In genomic region chr1:2136836-2137235, GRCh38 we compare ENCODE assay signal across 1 cellular context.
TF ChIP-seq lines count a peak whose summit lies in the region.

No MANE protein-coding gene starts in this region.

TF ChIP-seq in WTC11, 78 proteins besides CTCF, POLR2A, EP300 and RAD21 (continued from another document):
- TF ChIP-seq, protein P1, sequence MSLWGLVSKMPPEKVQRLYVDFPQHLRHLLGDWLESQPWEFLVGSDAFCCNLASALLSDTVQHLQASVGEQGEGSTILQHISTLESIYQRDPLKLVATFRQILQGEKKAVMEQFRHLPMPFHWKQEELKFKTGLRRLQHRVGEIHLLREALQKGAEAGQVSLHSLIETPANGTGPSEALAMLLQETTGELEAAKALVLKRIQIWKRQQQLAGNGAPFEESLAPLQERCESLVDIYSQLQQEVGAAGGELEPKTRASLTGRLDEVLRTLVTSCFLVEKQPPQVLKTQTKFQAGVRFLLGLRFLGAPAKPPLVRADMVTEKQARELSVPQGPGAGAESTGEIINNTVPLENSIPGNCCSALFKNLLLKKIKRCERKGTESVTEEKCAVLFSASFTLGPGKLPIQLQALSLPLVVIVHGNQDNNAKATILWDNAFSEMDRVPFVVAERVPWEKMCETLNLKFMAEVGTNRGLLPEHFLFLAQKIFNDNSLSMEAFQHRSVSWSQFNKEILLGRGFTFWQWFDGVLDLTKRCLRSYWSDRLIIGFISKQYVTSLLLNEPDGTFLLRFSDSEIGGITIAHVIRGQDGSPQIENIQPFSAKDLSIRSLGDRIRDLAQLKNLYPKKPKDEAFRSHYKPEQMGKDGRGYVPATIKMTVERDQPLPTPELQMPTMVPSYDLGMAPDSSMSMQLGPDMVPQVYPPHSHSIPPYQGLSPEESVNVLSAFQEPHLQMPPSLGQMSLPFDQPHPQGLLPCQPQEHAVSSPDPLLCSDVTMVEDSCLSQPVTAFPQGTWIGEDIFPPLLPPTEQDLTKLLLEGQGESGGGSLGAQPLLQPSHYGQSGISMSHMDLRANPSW (CRISPR knock-in tag; conservative IDR thresholded peaks at IDR 0.05; ENCODE audit: low read depth), result no peak
- TF ChIP-seq MXD4 (CRISPR knock-in tag; IDR thresholded peaks at IDR 0.05; ENCODE audit: borderline replicate concordance) (no peak), ZMAT4 (CRISPR knock-in tag; IDR thresholded peaks at IDR 0.05) (no peak), OVOL2 (CRISPR knock-in tag; IDR thresholded peaks at IDR 0.05; ENCODE audit: borderline replicate concordance) (no peak), ZSCAN18 (CRISPR knock-in tag; IDR thresholded peaks at IDR 0.05) (no peak), NFATC4 (CRISPR knock-in tag; IDR thresholded peaks at IDR 0.05) (no peak), NFE2L1 (CRISPR knock-in tag; IDR thresholded peaks at IDR 0.05) (no peak), MYBL2 (CRISPR knock-in tag; IDR thresholded peaks at IDR 0.05) (no peak)
- TF ChIP-seq, protein P2, sequence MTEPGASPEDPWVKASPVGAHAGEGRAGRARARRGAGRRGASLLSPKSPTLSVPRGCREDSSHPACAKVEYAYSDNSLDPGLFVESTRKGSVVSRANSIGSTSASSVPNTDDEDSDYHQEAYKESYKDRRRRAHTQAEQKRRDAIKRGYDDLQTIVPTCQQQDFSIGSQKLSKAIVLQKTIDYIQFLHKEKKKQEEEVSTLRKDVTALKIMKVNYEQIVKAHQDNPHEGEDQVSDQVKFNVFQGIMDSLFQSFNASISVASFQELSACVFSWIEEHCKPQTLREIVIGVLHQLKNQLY (CRISPR knock-in tag; IDR thresholded peaks at IDR 0.05), result no peak
